ENCODE assay signal across 1 cellular context in genomic region chr9:137071282-137071681, GRCh38.
TF ChIP-seq lines count a peak whose summit lies in the region.

No MANE protein-coding gene starts in this region.

TF ChIP-seq in SK-N-SH, 30 proteins besides CTCF, POLR2A, EP300 and RAD21 (continued from another document):
- TF ChIP-seq IRF3 (IDR thresholded peaks at IDR 0.05; ENCODE audit: low read depth, low read length): no peak
- TF ChIP-seq SMC3 (IDR thresholded peaks at IDR 0.05; ENCODE audit: low read depth, low read length): no peak
- TF ChIP-seq GABPA (IDR thresholded peaks at IDR 0.05; ENCODE audit: low read depth): no peak
- no peak for TF ChIP-seq TEAD4 (IDR thresholded peaks at IDR 0.05; ENCODE audit: borderline replicate concordance, insufficient read depth)
- TF ChIP-seq RXRA (IDR thresholded peaks at IDR 0.05; ENCODE audit: borderline replicate concordance, low read depth): no peak
- TF ChIP-seq FOXM1 (IDR thresholded peaks at IDR 0.05; ENCODE audit: low read depth): no peak
- TF ChIP-seq NRF1 (IDR thresholded peaks at IDR 0.05; ENCODE audit: low read depth, low read length): no peak
- no peak for TF ChIP-seq MXI1 (IDR thresholded peaks at IDR 0.05; ENCODE audit: low read depth, low read length)
- no peak for TF ChIP-seq JUND (IDR thresholded peaks at IDR 0.05)
- TF ChIP-seq CHD2 (IDR thresholded peaks at IDR 0.05; ENCODE audit: low read length, partially characterized antibody): no peak
- no peak for TF ChIP-seq TCF12 (IDR thresholded peaks at IDR 0.05)
- no peak for TF ChIP-seq GATA2 (CRISPR knock-in tag; IDR thresholded peaks at IDR 0.05)
